9 cellular contexts compared by ENCODE assay signal in genomic region chr9:77588319-77588937, GRCh38. TPM values are rescaled to one million over a fixed set of nuclear protein-coding genes. Genes with fewer than 3 reads are reported as not detected.
DNase-seq lines count a peak whose midpoint lies in the region; ATAC-seq and TF ChIP-seq lines count a peak whose summit lies in the region.
"Had no signal": no experiment of that assay in that cellular context is flagged by ENCODE, and none has a peak within 500 bp of the region (broad histone marks: within the 10 kb centered on the region; RNA-seq: fewer than 3 reads in every experiment).

No MANE protein-coding gene starts in this region.

- DNase-seq in A673 (ENCODE audit: low spot score) (peak; percentile 49), HT1080 (ENCODE audit: low read depth) (peak; percentile 89), amniotic stem cell (lab: John Stamatoyannopoulos, UW) (peak; percentile 49), islet precursor cell (peak; percentile 75)
- DNase-seq in activated T-cell treated with anti-CD3 and anti-CD28 coated beads, Interleukin-2, amount 50 U/mL, for 1 hour, result no peak
- DNase-seq in stimulated activated CD4-positive, alpha-beta T cell treated with anti-CD3 and anti-CD28 coated beads, Interleukin-1b, Interleukin-23, amount 100 ng/mL, for 48 hours, result no peak

- POLR2A ChIA-PET in A673 (lab: Charles Lee; ENCODE audit: low non-redundant PET), result interaction anchor here (0.6 kb wide), 1 partner anchor 9 kb away, joined by 12 read pairs; no protein-coding TSS in a partner anchor

- ATAC-seq in HG02763 (IDR thresholded peaks at IDR 0.05; ENCODE audit: unreplicated experiment) (no peak), HG03378 (IDR thresholded peaks at IDR 0.05; ENCODE audit: unreplicated experiment) (no peak)

- H3K9me3 ChIP-seq in A673 (ENCODE audit: low read depth, low read length, poor library complexity, severe bottlenecking), result no peaks in the 10 kb centered on the region

- peaks cover 15% of the 10 kb centered on the region for H3K4me1 ChIP-seq in A673 (ENCODE audit: insufficient read depth, low read length, poor library complexity, severe bottlenecking)

- no peaks in the 10 kb centered on the region for H3K27me3 ChIP-seq in A673 (replicated peaks; ENCODE audit: insufficient read depth, low read depth, low read length, poor library complexity)

- no peaks in the 10 kb centered on the region for H3K36me3 ChIP-seq in A673 (ENCODE audit: insufficient read depth, low read length, poor library complexity, severe bottlenecking)

- intact Hi-C loops in A673 (cut with micrococcal nuclease; ENCODE audit: unreplicated experiment), result no loop called here

- no TSS peak for BruUV-seq in A673 (replicated peaks; lab: Mats Ljungman, UMichigan)

- peak overlapping the region; percentile 44 for H3K27ac ChIP-seq in A673 (ENCODE audit: low read depth, low read length, poor library complexity, severe bottlenecking)
- H3K27ac ChIP-seq: epithelial cell of prostate had no signal

- H3K4me3 ChIP-seq in A673 (ENCODE audit: low read depth, low read length, poor library complexity, severe bottlenecking), result no peak overlapping the region

- no peak for TF ChIP-seq CTCF in A673 (conservative IDR thresholded peaks at IDR 0.05; ENCODE audit: low read depth, low read length)

- CTCF ChIA-PET in A673 (lab: Charles Lee), result no interaction called here

RNA-seq across cellular contexts. Expression of gene GNA14, which starts 59.7 kb away (rescaled TPM):
- 2.7 and 3.8 TPM in 2 replicates for total RNA-seq in A673 (2021)
- total RNA-seq in HT1080 (2014; rRNA removed; shearing (Covaris generic)), result not detected in 2 replicates
- 0.12 TPM in 1 of 2 replicates, not detected in the other for polyA plus RNA-seq in HT1080 (2015; cell fraction: cytosol; rRNA removed)
- 0.08 TPM in 1 of 2 replicates, not detected in the other for polyA plus RNA-seq in HT1080 (2015; cell fraction: nucleus; rRNA removed)

Comparison
In these comparisons a context has a peak if more than half of its experiments do, and no peak if none do; other contexts are left out.
1. DNase-seq: peak in A673 (single experiment), HT1080 (single experiment), amniotic stem cell (single experiment) and islet precursor cell (single experiment); none in activated T-cell treated with anti-CD3 and anti-CD28 coated beads, Interleukin-2, amount 50 U/mL, for 1 hour (single experiment) and stimulated activated CD4-positive, alpha-beta T cell treated with anti-CD3 and anti-CD28 coated beads, Interleukin-1b, Interleukin-23, amount 100 ng/mL, for 48 hours (single experiment).